9 cellular contexts compared by ENCODE assay signal in genomic region chr11:821513-822371, GRCh38. TPM values are rescaled to one million over a fixed set of nuclear protein-coding genes. Genes with fewer than 3 reads are reported as not detected.
A peak's percentile ranks its signal among the peaks of the same experiment; 100 is the strongest.
DNase-seq lines count a peak whose midpoint lies in the region; ATAC-seq and TF ChIP-seq lines count a peak whose summit lies in the region.
"Had no signal": no experiment of that assay in that cellular context is flagged by ENCODE, and none has a peak within 500 bp of the region (broad histone marks: within the 10 kb centered on the region; RNA-seq: fewer than 3 reads in every experiment).

No MANE protein-coding gene starts in this region.

- peaks cover 10% of the 10 kb centered on the region for H3K36me3 ChIP-seq in CD4-positive, CD25-positive, alpha-beta regulatory T cell (ENCODE audit: control insufficient read depth, insufficient read depth, low read length)
- no peaks in the 10 kb centered on the region for H3K36me3 ChIP-seq in PC-3 (ENCODE audit: low read depth, low read length)
- peaks cover 15% of the 10 kb centered on the region for H3K36me3 ChIP-seq in fibroblast of lung (ENCODE audit: control insufficient read depth, insufficient read depth, low read length)

- no peak overlapping the region for H3K4me3 ChIP-seq in CD4-positive, CD25-positive, alpha-beta regulatory T cell (ENCODE audit: low read depth, low read length)
- H3K4me3 ChIP-seq in PC-3 (ENCODE audit: low read length) (peak overlapping the region; percentile 38), fibroblast of lung (replicated peaks in 1 of 4; ENCODE audit: control extremely low read depth in 1 of 4, insufficient read depth in 1 of 4, low read depth in 3 of 4, low read length in 4 of 4) (peak overlapping the region in 1 of 4 experiments; percentile 81)

- H3K9me3 ChIP-seq in CD4-positive, CD25-positive, alpha-beta regulatory T cell (ENCODE audit: control insufficient read depth in 2 of 2, low read length in 2 of 2) = no peaks in the 10 kb centered on the region
- H3K9me3 ChIP-seq in PC-3 (ENCODE audit: low read length) = no peaks in the 10 kb centered on the region
- no peaks in the 10 kb centered on the region for H3K9me3 ChIP-seq in fibroblast of lung (ENCODE audit: control insufficient read depth, insufficient read depth, low read depth, low read length)

- H3K4me2 ChIP-seq in PC-3 (ENCODE audit: low read length) (peak overlapping the region; percentile 100), fibroblast of lung (ENCODE audit: extremely low read depth, insufficient read depth, low read length) (peak overlapping the region; percentile 0)

- H3K4me1 Mint-ChIP-seq in CD4-positive, CD25-positive, alpha-beta regulatory T cell = peaks cover 0 to 32% (median 10%) of the 10 kb centered on the region in 4 donors

- H3F3A ChIP-seq in PC-3 (ENCODE audit: low read length, unreplicated experiment) = no peaks in the 10 kb centered on the region

- H3K27me3 ChIP-seq in CD4-positive, CD25-positive, alpha-beta regulatory T cell (ENCODE audit: control insufficient read depth, insufficient read depth, low read length) = no peaks in the 10 kb centered on the region
- H3K27me3 ChIP-seq in PC-3 (ENCODE audit: low read length) (no peaks in the 10 kb centered on the region), fibroblast of lung (ENCODE audit: control insufficient read depth, insufficient read depth, low read length) (no peaks in the 10 kb centered on the region)

- POLR2A ChIA-PET in PC-3 (lab: Charles Lee; ENCODE audit: unreplicated experiment) = interaction anchor here (1.0 kb wide), 1 partner anchor 13 kb away, joined by 4 read pairs; no protein-coding TSS in a partner anchor

- no peaks in the 10 kb centered on the region for H3K9me2 ChIP-seq in PC-3 (replicated peaks; ENCODE audit: low read length)

- no peak overlapping the region for H3K27ac ChIP-seq in CD4-positive, CD25-positive, alpha-beta regulatory T cell (ENCODE audit: insufficient read depth, low read length, poor library complexity, severe bottlenecking)
- H3K27ac ChIP-seq in PC-3 (ENCODE audit: low read length) (peak overlapping the region; percentile 34), fibroblast of lung (ENCODE audit: insufficient read depth, low read length) (no peak overlapping the region)

- peaks cover 30% of the 10 kb centered on the region for H3K4me1 ChIP-seq in CD4-positive, CD25-positive, alpha-beta regulatory T cell (ENCODE audit: control insufficient read depth, insufficient read depth, low read length, poor library complexity, severe bottlenecking)
- H3K4me1 ChIP-seq in PC-3 (ENCODE audit: insufficient read depth, low read length) (peaks cover 49% of the 10 kb centered on the region), fibroblast of lung (ENCODE audit: control insufficient read depth, extremely low read depth, insufficient read depth, low read length) (peaks cover 20% of the 10 kb centered on the region)

- no peak for DNase-seq in CD4-positive, CD25-positive, alpha-beta regulatory T cell
- DNase-seq in PC-3 = no peak
- DNase-seq in fibroblast of lung (ENCODE audit: low read depth in 2 of 2) = no peak
- DNase-seq in posterior vena cava (ENCODE audit: low spot score) = peak; percentile 91
- DNase-seq in ureter (ENCODE audit: low spot score) = no peak
- no peak for DNase-seq in HuH-7 (ENCODE audit: low spot score)
- DNase-seq in NAMALWA (ENCODE audit: low spot score) = no peak
- no peak for DNase-seq in dedifferentiated amniotic fluid mesenchymal stem cell (ENCODE audit: extremely low spot score)
- DNase-seq: NCI-H1105 had no signal

- peaks cover 10% of the 10 kb centered on the region for H3K36me3 Mint-ChIP-seq in CD4-positive, CD25-positive, alpha-beta regulatory T cell

- CTCF ChIA-PET in PC-3 (lab: Charles Lee) = no interaction called here

- H3K4me3 Mint-ChIP-seq in CD4-positive, CD25-positive, alpha-beta regulatory T cell = peak overlapping the region; percentile 90 to 95 (median 92)

- BruUV-seq in PC-3 (replicated peaks; lab: Mats Ljungman, UMichigan) = no TSS peak

- ATAC-seq in CD4-positive, CD25-positive, alpha-beta regulatory T cell (ENCODE audit: low read depth in 2 of 2) = no peak
- no peak for ATAC-seq in PC-3

- no peaks in the 10 kb centered on the region for H3K9me3 Mint-ChIP-seq in CD4-positive, CD25-positive, alpha-beta regulatory T cell

- no peak for TF ChIP-seq CTCF in PC-3 (conservative IDR thresholded peaks at IDR 0.05; ENCODE audit: low read depth, low read length)
- no peak for TF ChIP-seq CTCF in fibroblast of lung (conservative IDR thresholded peaks at IDR 0.05 in 1 of 2, IDR thresholded peaks at IDR 0.05 in 1 of 2; ENCODE audit: low read depth in 1 of 2, low read length in 2 of 2)

- H4K20me1 ChIP-seq in PC-3 (ENCODE audit: low read length) (peaks cover 13% of the 10 kb centered on the region; the same call in 1 of the 2 replicates), fibroblast of lung (ENCODE audit: control insufficient read depth, extremely low read depth, insufficient read depth, low read length) (no peaks in the 10 kb centered on the region)

- H3K79me2 ChIP-seq in PC-3 (ENCODE audit: low read length) (peaks cover 25% of the 10 kb centered on the region), fibroblast of lung (ENCODE audit: control insufficient read depth, insufficient read depth, low read length) (peaks cover 16% of the 10 kb centered on the region)

- H3K27ac Mint-ChIP-seq in CD4-positive, CD25-positive, alpha-beta regulatory T cell = no peak overlapping the region

- H3K9ac ChIP-seq in PC-3 (ENCODE audit: low read length) = no peak overlapping the region
- H3K9ac ChIP-seq in fibroblast of lung (ENCODE audit: insufficient read depth, low read length) = no peak overlapping the region

- H3K27me3 Mint-ChIP-seq in CD4-positive, CD25-positive, alpha-beta regulatory T cell = peaks cover 6% of the 10 kb centered on the region

- intact Hi-C loops in PC-3 (cut with micrococcal nuclease) = loop anchor here (2.0 kb wide), 1 partner anchor 25 kb away; no protein-coding TSS in a partner anchor
- intact Hi-C loops in posterior vena cava (cut with DNase I) = no loop called here

- no peak overlapping the region for H2AFZ ChIP-seq in PC-3 (ENCODE audit: low read length)
- H2AFZ ChIP-seq in fibroblast of lung (ENCODE audit: low read length) = no peak overlapping the region

RNA-seq across cellular contexts. Expression of gene PNPLA2, which starts 3.0 kb away (rescaled TPM):
- total RNA-seq in CD4-positive, CD25-positive, alpha-beta regulatory T cell = 195 TPM
- polyA plus RNA-seq in CD4-positive, CD25-positive, alpha-beta regulatory T cell = 10 to 100 TPM; 23.9 to 28.0 (median 24.6) TPM
- total RNA-seq in PC-3 (2014; rRNA removed) (40.2 and 41.4 TPM in 2 replicates), fibroblast of lung (16.2 and 33.9 TPM in 2 replicates), posterior vena cava (10 to 100 TPM; 80.7 to 85.5 TPM), ureter (118 TPM)
- polyA plus RNA-seq in fibroblast of lung = 16.2 and 17.0 TPM in 2 replicates
- polyA plus RNA-seq in fibroblast of lung (2012) = 65.5 and 80.5 TPM in 2 replicates
- 108 and 136 TPM in 2 replicates for polyA minus RNA-seq in fibroblast of lung (ENCODE audit: low replicate concordance)

RNA-seq across cellular contexts. Expression of gene CRACR2B, which starts 6.0 kb away (rescaled TPM):
- total RNA-seq in CD4-positive, CD25-positive, alpha-beta regulatory T cell = 1.2 TPM
- polyA plus RNA-seq in CD4-positive, CD25-positive, alpha-beta regulatory T cell = under 1 TPM in 3 of 4 donors, not detected in 1; 0.11 to 0.24 (median 0.18) TPM
- total RNA-seq in PC-3 (2014; rRNA removed) = 10.6 and 19.8 TPM in 2 replicates
- total RNA-seq in fibroblast of lung = 0.66 and 1.0 TPM in 2 replicates
- polyA plus RNA-seq in fibroblast of lung = 0.11 and 0.82 TPM in 2 replicates
- polyA plus RNA-seq in fibroblast of lung (2012) = 0.98 and 2.6 TPM in 2 replicates
- polyA minus RNA-seq in fibroblast of lung (ENCODE audit: low replicate concordance) = 2.1 TPM in 1 of 2 replicates, not detected in the other
- total RNA-seq in posterior vena cava = 1 to 10 TPM; 3.5 to 4.3 TPM
- total RNA-seq in ureter = 45.8 TPM

RNA-seq across cellular contexts. Expression of gene CD151, which starts 11.0 kb away (rescaled TPM):
- 20.7 TPM for total RNA-seq in CD4-positive, CD25-positive, alpha-beta regulatory T cell
- polyA plus RNA-seq in CD4-positive, CD25-positive, alpha-beta regulatory T cell = 10 to 100 TPM in 2 of 4 donors, 1 to 10 TPM in 2; 5.5 to 15.9 (median 8.8) TPM
- total RNA-seq in PC-3 (2014; rRNA removed) (469 and 490 TPM in 2 replicates), fibroblast of lung (408 and 547 TPM in 2 replicates), posterior vena cava (100 to 1,000 TPM; 473 to 490 TPM), ureter (241 TPM)
- polyA plus RNA-seq in fibroblast of lung = 711 and 748 TPM in 2 replicates
- 822 and 945 TPM in 2 replicates for polyA plus RNA-seq in fibroblast of lung (2012)
- 953 and 983 TPM in 2 replicates for polyA minus RNA-seq in fibroblast of lung (ENCODE audit: low replicate concordance)

RNA-seq across cellular contexts. Expression of gene RPLP2, which starts 12.0 kb away (rescaled TPM):
- total RNA-seq in CD4-positive, CD25-positive, alpha-beta regulatory T cell = 2,852 TPM
- 1,000 to 10,000 TPM; 2,313 to 3,705 (median 3,130) TPM for polyA plus RNA-seq in CD4-positive, CD25-positive, alpha-beta regulatory T cell
- total RNA-seq in PC-3 (2014; rRNA removed) = 897 and 964 TPM in 2 replicates
- total RNA-seq in fibroblast of lung = 282 and 294 TPM in 2 replicates
- polyA plus RNA-seq in fibroblast of lung = 741 and 904 TPM in 2 replicates
- polyA plus RNA-seq in fibroblast of lung (2012) = 1,458 and 1,948 TPM in 2 replicates
- polyA minus RNA-seq in fibroblast of lung (ENCODE audit: low replicate concordance) = 327 and 443 TPM in 2 replicates
- total RNA-seq in posterior vena cava = 1,000 to 10,000 TPM; 1,286 to 1,386 TPM
- total RNA-seq in ureter = 2,024 TPM

RNA-seq across cellular contexts. Expression of gene PIDD1, which starts 16.7 kb away (rescaled TPM):
- 31.7 TPM for total RNA-seq in CD4-positive, CD25-positive, alpha-beta regulatory T cell
- polyA plus RNA-seq in CD4-positive, CD25-positive, alpha-beta regulatory T cell = 1 to 10 TPM; 1.8 to 6.7 (median 4.3) TPM
- total RNA-seq in PC-3 (2014; rRNA removed) (11.7 and 14.9 TPM in 2 replicates), fibroblast of lung (7.4 and 14.2 TPM in 2 replicates), posterior vena cava (1 to 10 TPM; 6.0 to 6.5 TPM), ureter (20.6 TPM)
- 2.2 and 3.8 TPM in 2 replicates for polyA plus RNA-seq in fibroblast of lung
- 4.6 and 11.9 TPM in 2 replicates for polyA plus RNA-seq in fibroblast of lung (2012)
- polyA minus RNA-seq in fibroblast of lung (ENCODE audit: low replicate concordance) = 5.1 and 12.4 TPM in 2 replicates

Comparison
In these comparisons a context has a peak if more than half of its experiments do, and no peak if none do; other contexts are left out.
1. RNA of gene CD151, which starts 11.0 kb away (total RNA-seq): 408 to 547 TPM in fibroblast of lung, 473 to 490 TPM in posterior vena cava, 469 to 490 TPM in PC-3 and 241 TPM in ureter (single experiment); 20.7 TPM in CD4-positive, CD25-positive, alpha-beta regulatory T cell (single experiment); every median in the first group is over 10 times any median in the second.